ENCODE assay signal across 11 cellular contexts in genomic region chr9:33117306-33117705, GRCh38. TPM values are rescaled to one million over a fixed set of nuclear protein-coding genes. Genes with fewer than 3 reads are reported as not detected.
A peak's percentile ranks its signal among the peaks of the same experiment; 100 is the strongest.
DNase-seq lines count a peak whose midpoint lies in the region; ATAC-seq lines count a peak whose summit lies in the region.
"Had no signal": no experiment of that assay in that cellular context is flagged by ENCODE, and none has a peak within 500 bp of the region (broad histone marks: within the 10 kb centered on the region; RNA-seq: fewer than 3 reads in every experiment).

No MANE protein-coding gene starts in this region.

- H4K8ac ChIP-seq in trophoblast cell (ENCODE audit: low read depth, low read length) = no peak overlapping the region

- H3K18ac ChIP-seq in trophoblast cell (ENCODE audit: low read length) = no peak overlapping the region

- H3K27me3 ChIP-seq in BLaER1 (no peaks in the 10 kb centered on the region), trophoblast cell (ENCODE audit: insufficient read depth, low read length) (no peaks in the 10 kb centered on the region)
- H3K27me3 ChIP-seq: MG63 had no signal

- peaks cover 42% of the 10 kb centered on the region for H3K4me1 Mint-ChIP-seq in central memory CD8-positive, alpha-beta T cell
- peaks cover 27 to 78% (median 44%) of the 10 kb centered on the region in 3 donors for H3K4me1 Mint-ChIP-seq in naive B cell

- no peaks in the 10 kb centered on the region for H3K9me3 ChIP-seq in BLaER1
- no peaks in the 10 kb centered on the region for H3K9me3 ChIP-seq in trophoblast cell (ENCODE audit: insufficient read depth, low read depth, low read length)
- H3K9me3 ChIP-seq: MG63, mucosa of descending colon had no signal

- peaks cover 16% of the 10 kb centered on the region for H4K20me1 ChIP-seq in BLaER1

- H4K91ac ChIP-seq in trophoblast cell (ENCODE audit: low read depth, low read length) = no peak overlapping the region

- peak overlapping the region; percentile 62 for H3K27ac Mint-ChIP-seq in central memory CD8-positive, alpha-beta T cell (ENCODE audit: low read depth)
- H3K27ac Mint-ChIP-seq in naive B cell = peak overlapping the region; percentile 38 to 99 (median 96)

- H3K9ac ChIP-seq in BLaER1 (peak overlapping the region; percentile 72), trophoblast cell (ENCODE audit: low read length) (no peak overlapping the region)

- H3K23ac ChIP-seq in trophoblast cell (ENCODE audit: low read length) = no peak overlapping the region

- no CpG with 5 or more reads among the region's 1 CpG for WGBS in trophoblast cell (ENCODE audit: extremely low coverage, insufficient coverage, insufficient read length)

- no peak overlapping the region for H2AFZ ChIP-seq in trophoblast cell (ENCODE audit: insufficient read depth, low read length, poor library complexity)

- H2AK5ac ChIP-seq in trophoblast cell (ENCODE audit: low read length) = no peak overlapping the region

- H3K4me2 ChIP-seq in BLaER1 = peak overlapping the region; percentile 83
- no peak overlapping the region for H3K4me2 ChIP-seq in trophoblast cell (ENCODE audit: low read length)

- DNase-seq in M059J (ENCODE audit: low read depth) = peak; percentile 77
- no peak for DNase-seq in central memory CD8-positive, alpha-beta T cell (ENCODE audit: low spot score in 2 of 2)
- DNase-seq in naive B cell = no peak
- DNase-seq in trophoblast cell = no peak
- DNase-seq in HUDEP-2 (lab: John Stamatoyannopoulos, UW; ENCODE audit: unreplicated experiment in 76 of 76) = no peak
- no peak for DNase-seq in activated CD8-positive, alpha-beta memory T cell treated with anti-CD3 and anti-CD28 coated beads, Interleukin-2, amount 50 U/mL, for 4 hours
- DNase-seq: DND-41, MG63, mucosa of descending colon had no signal

- H2BK12ac ChIP-seq in trophoblast cell (ENCODE audit: low read length) = no peak overlapping the region

- ATAC-seq in central memory CD8-positive, alpha-beta T cell (replicated peaks; ENCODE audit: extremely low read depth, poor library complexity, severe bottlenecking) = no peak
- ATAC-seq in naive B cell (ENCODE audit: low read depth in 2 of 2) (no peak), GM18867 (IDR thresholded peaks at IDR 0.05; ENCODE audit: unreplicated experiment) (no peak)
- ATAC-seq: mucosa of descending colon had no signal

- H3K36me3 ChIP-seq in BLaER1 = peaks cover 64% of the 10 kb centered on the region
- peaks cover 21 to 45% of the 10 kb centered on the region in 2 experiments for H3K36me3 ChIP-seq in trophoblast cell (ENCODE audit: control insufficient read depth in 1 of 2, insufficient read depth in 2 of 2, low read length in 2 of 2)

- H3K4me3 Mint-ChIP-seq in central memory CD8-positive, alpha-beta T cell = peak overlapping the region; percentile 4
- H3K4me3 Mint-ChIP-seq in naive B cell = peak overlapping the region in 5 of 8 donors; percentile 53 to 91 (median 83)

- no peak overlapping the region for H3K4ac ChIP-seq in trophoblast cell (ENCODE audit: low read depth, low read length)

- no peaks in the 10 kb centered on the region for H3K79me2 ChIP-seq in trophoblast cell (ENCODE audit: control insufficient read depth, insufficient read depth, low read length, poor library complexity)

- H2BK5ac ChIP-seq in trophoblast cell (ENCODE audit: low read depth, low read length, poor library complexity) = no peak overlapping the region

- peak overlapping the region; percentile 77 for H3K27ac ChIP-seq in BLaER1
- no peak overlapping the region for H3K27ac ChIP-seq in trophoblast cell (ENCODE audit: low read depth, low read length)

- no peak overlapping the region for H2BK120ac ChIP-seq in trophoblast cell (ENCODE audit: insufficient read depth, low read length, poor library complexity)

- H3K4me1 ChIP-seq in BLaER1 (peaks cover 72% of the 10 kb centered on the region), trophoblast cell (ENCODE audit: control insufficient read depth in 1 of 2, insufficient read depth in 2 of 2, low read length in 2 of 2) (no peaks in the 10 kb centered on the region)

- H3K36me3 Mint-ChIP-seq in central memory CD8-positive, alpha-beta T cell (ENCODE audit: insufficient read depth) = peaks cover 72% of the 10 kb centered on the region
- peaks cover 18 to 29% of the 10 kb centered on the region in 2 donors for H3K36me3 Mint-ChIP-seq in naive B cell

- H3K14ac ChIP-seq in trophoblast cell (ENCODE audit: low read length) = no peak overlapping the region

- H3K4me3 ChIP-seq in BLaER1 (0 out of 2 replicates have a peak overlapping the region, but pooled peaks have one; percentile 2), trophoblast cell (ENCODE audit: low read depth, low read length) (no peak overlapping the region)
- H3K4me3 ChIP-seq: MG63, mucosa of descending colon had no signal

- no peak overlapping the region for H4K12ac ChIP-seq in trophoblast cell (ENCODE audit: low read depth, low read length)

- H3K79me1 ChIP-seq in trophoblast cell (ENCODE audit: low read length) = no peaks in the 10 kb centered on the region

- H3K27me3 Mint-ChIP-seq in central memory CD8-positive, alpha-beta T cell = no peaks in the 10 kb centered on the region
- H3K27me3 Mint-ChIP-seq in naive B cell = no peaks in the 10 kb centered on the region

- H3K9me3 Mint-ChIP-seq in central memory CD8-positive, alpha-beta T cell = no peaks in the 10 kb centered on the region
- H3K9me3 Mint-ChIP-seq in naive B cell = no peaks in the 10 kb centered on the region

RNA-seq across cellular contexts. Expression of gene SMU1, which starts 40.8 kb away (rescaled TPM):
- total RNA-seq in M059J (2014; rRNA removed; shearing (Covaris generic)) = 30.6 and 36.0 TPM in 2 replicates
- polyA plus RNA-seq in naive B cell (ENCODE audit: low read depth in 6 of 6) = 10 to 100 TPM; 19.6 to 44.5 (median 25.8) TPM
- polyA plus RNA-seq in trophoblast cell (2013) = 14.3 and 14.5 TPM in 2 replicates

RNA-seq across cellular contexts. Expression of gene B4GALT1, which starts 49.8 kb away (rescaled TPM):
- total RNA-seq in M059J (2014; rRNA removed; shearing (Covaris generic)) = 35.6 and 69.6 TPM in 2 replicates
- polyA plus RNA-seq in naive B cell (ENCODE audit: low read depth in 6 of 6) = 100 to 1,000 TPM in 1 of 6 donors, 10 to 100 TPM in 5; 30.4 to 112 (median 72.8) TPM
- polyA plus RNA-seq in trophoblast cell (2013) = 119 and 122 TPM in 2 replicates
